Comparison of ENCODE assay signal across 2 cellular contexts in the genomic region with DNA sequence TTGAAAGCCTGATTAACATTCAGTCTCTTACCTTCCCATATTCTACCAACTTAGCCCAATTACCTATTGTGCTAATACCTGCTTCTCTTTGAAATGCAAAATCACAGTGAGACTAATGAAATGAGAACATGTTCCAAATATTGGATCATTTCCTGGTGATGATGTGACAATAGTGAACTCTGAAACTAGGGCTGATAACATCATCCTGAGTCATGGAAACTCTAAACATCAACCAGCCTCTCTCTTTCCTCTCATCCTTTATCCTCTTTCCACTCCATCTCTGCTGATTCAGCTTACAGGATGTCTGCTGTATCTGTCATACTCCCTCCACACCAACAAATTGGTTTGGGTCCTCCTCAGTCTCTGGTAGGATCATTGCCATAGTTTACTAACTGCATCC.
TF ChIP-seq lines count a peak whose summit lies in the region.

No MANE protein-coding gene starts in this region.

TF ChIP-seq in liver, 16 proteins besides CTCF, POLR2A, EP300 and RAD21 (continued from another document):
- no peak for TF ChIP-seq TAF1 (conservative IDR thresholded peaks at IDR 0.05)
- TF ChIP-seq, protein P1, sequence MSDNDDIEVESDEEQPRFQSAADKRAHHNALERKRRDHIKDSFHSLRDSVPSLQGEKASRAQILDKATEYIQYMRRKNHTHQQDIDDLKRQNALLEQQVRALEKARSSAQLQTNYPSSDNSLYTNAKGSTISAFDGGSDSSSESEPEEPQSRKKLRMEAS (IDR thresholded peaks at IDR 0.05), result no peak
- peak in 1 of 2 donors; percentile 85 for TF ChIP-seq JUND (IDR thresholded peaks at IDR 0.05)
- TF ChIP-seq SP1 (IDR thresholded peaks at IDR 0.05), result peak; percentile 64
- TF ChIP-seq, protein P2, sequence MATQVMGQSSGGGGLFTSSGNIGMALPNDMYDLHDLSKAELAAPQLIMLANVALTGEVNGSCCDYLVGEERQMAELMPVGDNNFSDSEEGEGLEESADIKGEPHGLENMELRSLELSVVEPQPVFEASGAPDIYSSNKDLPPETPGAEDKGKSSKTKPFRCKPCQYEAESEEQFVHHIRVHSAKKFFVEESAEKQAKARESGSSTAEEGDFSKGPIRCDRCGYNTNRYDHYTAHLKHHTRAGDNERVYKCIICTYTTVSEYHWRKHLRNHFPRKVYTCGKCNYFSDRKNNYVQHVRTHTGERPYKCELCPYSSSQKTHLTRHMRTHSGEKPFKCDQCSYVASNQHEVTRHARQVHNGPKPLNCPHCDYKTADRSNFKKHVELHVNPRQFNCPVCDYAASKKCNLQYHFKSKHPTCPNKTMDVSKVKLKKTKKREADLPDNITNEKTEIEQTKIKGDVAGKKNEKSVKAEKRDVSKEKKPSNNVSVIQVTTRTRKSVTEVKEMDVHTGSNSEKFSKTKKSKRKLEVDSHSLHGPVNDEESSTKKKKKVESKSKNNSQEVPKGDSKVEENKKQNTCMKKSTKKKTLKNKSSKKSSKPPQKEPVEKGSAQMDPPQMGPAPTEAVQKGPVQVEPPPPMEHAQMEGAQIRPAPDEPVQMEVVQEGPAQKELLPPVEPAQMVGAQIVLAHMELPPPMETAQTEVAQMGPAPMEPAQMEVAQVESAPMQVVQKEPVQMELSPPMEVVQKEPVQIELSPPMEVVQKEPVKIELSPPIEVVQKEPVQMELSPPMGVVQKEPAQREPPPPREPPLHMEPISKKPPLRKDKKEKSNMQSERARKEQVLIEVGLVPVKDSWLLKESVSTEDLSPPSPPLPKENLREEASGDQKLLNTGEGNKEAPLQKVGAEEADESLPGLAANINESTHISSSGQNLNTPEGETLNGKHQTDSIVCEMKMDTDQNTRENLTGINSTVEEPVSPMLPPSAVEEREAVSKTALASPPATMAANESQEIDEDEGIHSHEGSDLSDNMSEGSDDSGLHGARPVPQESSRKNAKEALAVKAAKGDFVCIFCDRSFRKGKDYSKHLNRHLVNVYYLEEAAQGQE (IDR thresholded peaks at IDR 0.05), result peak; percentile 51
- no peak for TF ChIP-seq NR2F2 (IDR thresholded peaks at IDR 0.05)
- TF ChIP-seq RXRA (IDR thresholded peaks at IDR 0.05), result peak; percentile 19 to 74
- TF ChIP-seq, protein P3, sequence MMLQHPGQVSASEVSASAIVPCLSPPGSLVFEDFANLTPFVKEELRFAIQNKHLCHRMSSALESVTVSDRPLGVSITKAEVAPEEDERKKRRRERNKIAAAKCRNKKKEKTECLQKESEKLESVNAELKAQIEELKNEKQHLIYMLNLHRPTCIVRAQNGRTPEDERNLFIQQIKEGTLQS (IDR thresholded peaks at IDR 0.05), result peak; percentile 68
- TF ChIP-seq YY1 (IDR thresholded peaks at IDR 0.05), result peak; percentile 66
- TF ChIP-seq, protein P4, sequence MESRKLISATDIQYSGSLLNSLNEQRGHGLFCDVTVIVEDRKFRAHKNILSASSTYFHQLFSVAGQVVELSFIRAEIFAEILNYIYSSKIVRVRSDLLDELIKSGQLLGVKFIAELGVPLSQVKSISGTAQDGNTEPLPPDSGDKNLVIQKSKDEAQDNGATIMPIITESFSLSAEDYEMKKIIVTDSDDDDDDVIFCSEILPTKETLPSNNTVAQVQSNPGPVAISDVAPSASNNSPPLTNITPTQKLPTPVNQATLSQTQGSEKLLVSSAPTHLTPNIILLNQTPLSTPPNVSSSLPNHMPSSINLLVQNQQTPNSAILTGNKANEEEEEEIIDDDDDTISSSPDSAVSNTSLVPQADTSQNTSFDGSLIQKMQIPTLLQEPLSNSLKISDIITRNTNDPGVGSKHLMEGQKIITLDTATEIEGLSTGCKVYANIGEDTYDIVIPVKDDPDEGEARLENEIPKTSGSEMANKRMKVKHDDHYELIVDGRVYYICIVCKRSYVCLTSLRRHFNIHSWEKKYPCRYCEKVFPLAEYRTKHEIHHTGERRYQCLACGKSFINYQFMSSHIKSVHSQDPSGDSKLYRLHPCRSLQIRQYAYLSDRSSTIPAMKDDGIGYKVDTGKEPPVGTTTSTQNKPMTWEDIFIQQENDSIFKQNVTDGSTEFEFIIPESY (IDR thresholded peaks at IDR 0.05), result no peak
- peak; percentile 27 for TF ChIP-seq FOXA1 (IDR thresholded peaks at IDR 0.05)
- peak in 1 of 2 donors; percentile 64 for TF ChIP-seq GABPA (IDR thresholded peaks at IDR 0.05 in 1 of 2, conservative IDR thresholded peaks at IDR 0.05 in 1 of 2)

TF ChIP-seq in HepG2, 621 proteins besides CTCF, POLR2A, EP300 and RAD21 (continued from another document):
- TF ChIP-seq PHB2 (IDR thresholded peaks at IDR 0.05; ENCODE audit: partially characterized antibody), result no peak
- TF ChIP-seq MXI1 (IDR thresholded peaks at IDR 0.05; ENCODE audit: borderline replicate concordance, low read depth, low read length), result no peak
- no peak for TF ChIP-seq POLR2AphosphoS5 (IDR thresholded peaks at IDR 0.05; ENCODE audit: low read depth, low read length)
- TF ChIP-seq SP4 (CRISPR knock-in tag; IDR thresholded peaks at IDR 0.05), result no peak
